Comparison of ENCODE assay signal across 23 cellular contexts in genomic region chr1:30151826-30152225, GRCh38.
"Had no signal": no experiment of that assay in that cellular context is flagged by ENCODE, and none has a peak within 500 bp of the region (broad histone marks: within the 10 kb centered on the region; RNA-seq: fewer than 3 reads in every experiment).

No MANE protein-coding gene starts in this region.

- DNase-seq: IMR-90, Karpas-422, KG1, MM.1S, NCI-H1092 treated with DMSO at 0.1 percent for 48 hours, NCI-H1436, NCI-H187, NCI-H2029, NCI-H2081 treated with DMSO at 0.1 percent for 48 hours, NCI-H2171, NCI-H226, NCI-H446, NCI-H510A, NCI-H524 treated with DMSO at 0.1 percent for 48 hours, NCI-H69, NCI-H774, PC-3, SHP77 treated with DMSO at 0.1 percent for 48 hours, SJCRH30 had no signal

- H3K4me1 ChIP-seq: SJCRH30 had no signal

- H3K9me3 ChIP-seq: SJCRH30 had no signal

- H3K36me3 ChIP-seq: SJCRH30 had no signal

- ATAC-seq: HepG2, Panc1, PC-3, Right ventricle myocardium inferior, SK-N-SH treated with all-trans-retinoic acid at 6 μM for 48 hours had no signal

- H3K4me3 ChIP-seq: SJCRH30 had no signal

- H3K27ac ChIP-seq: SJCRH30 had no signal

- H3K27me3 ChIP-seq: SJCRH30 had no signal
